In genomic region chr5:54756301-54756700, GRCh38 we compare ENCODE assay signal across 1 cellular context.
TF ChIP-seq lines count a peak whose summit lies in the region.

No MANE protein-coding gene starts in this region.

TF ChIP-seq in IMR-90, 13 proteins besides CTCF, POLR2A, EP300 and RAD21:
- TF ChIP-seq NFE2L2 (IDR thresholded peaks at IDR 0.05; ENCODE audit: low read depth, low read length) (no peak), RFX5 (IDR thresholded peaks at IDR 0.05; ENCODE audit: low read depth, low read length) (no peak), USF2 (IDR thresholded peaks at IDR 0.05; ENCODE audit: low read depth, low read length) (no peak), RCOR1 (IDR thresholded peaks at IDR 0.05; ENCODE audit: insufficient replicate concordance, low read length) (no peak), SMC3 (IDR thresholded peaks at IDR 0.05; ENCODE audit: low read depth, low read length) (no peak), MAZ (IDR thresholded peaks at IDR 0.05; ENCODE audit: borderline replicate concordance, low read depth, low read length) (no peak), FOS (IDR thresholded peaks at IDR 0.05; ENCODE audit: low read depth, low read length) (no peak), MXI1 (IDR thresholded peaks at IDR 0.05; ENCODE audit: borderline replicate concordance, low read depth, low read length) (no peak), CHD1 (IDR thresholded peaks at IDR 0.05; ENCODE audit: low read depth, low read length) (no peak), ELK1 (IDR thresholded peaks at IDR 0.05; ENCODE audit: borderline replicate concordance, low read depth, low read length) (no peak), MAFK (IDR thresholded peaks at IDR 0.05; ENCODE audit: low read depth, low read length) (no peak), CEBPB (IDR thresholded peaks at IDR 0.05; ENCODE audit: low read depth, low read length) (no peak), BHLHE40 (IDR thresholded peaks at IDR 0.05; ENCODE audit: low read depth, low read length) (no peak)
